Comparison of ENCODE assay signal across 1 cellular context in the genomic region with DNA sequence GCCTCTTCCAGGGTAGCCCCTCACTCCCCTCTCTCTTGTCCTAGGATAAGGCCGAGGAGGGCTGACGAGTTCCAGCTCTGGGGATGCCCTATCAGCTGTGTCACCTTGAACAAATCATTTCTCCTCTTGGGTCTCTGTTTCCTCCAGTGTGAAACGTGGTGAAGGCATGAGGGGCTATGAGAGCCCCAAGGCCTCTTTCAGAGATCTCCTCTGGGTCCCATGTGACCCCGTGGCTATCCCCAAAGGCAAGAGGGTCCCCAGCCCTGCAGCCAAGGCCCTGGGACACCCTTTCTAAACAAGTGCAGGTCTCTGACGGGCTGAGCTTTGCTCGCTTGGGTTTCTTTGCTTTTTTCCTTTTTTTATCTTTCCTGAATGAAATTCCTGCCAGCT.
TF ChIP-seq lines count a peak whose summit lies in the region.

No MANE protein-coding gene starts in this region.

TF ChIP-seq in endothelial cell of umbilical vein, 7 proteins besides CTCF, POLR2A, EP300 and RAD21:
- TF ChIP-seq GATA2 (IDR thresholded peaks at IDR 0.05; ENCODE audit: insufficient read depth, insufficient read length, low read depth, low read length) (no peak), JUN (IDR thresholded peaks at IDR 0.05; ENCODE audit: borderline replicate concordance, insufficient read depth, insufficient read length, low read depth) (no peak), EZH2 (IDR thresholded peaks at IDR 0.05; ENCODE audit: borderline replicate concordance, low read depth, low read length, severe bottlenecking) (no peak)
- TF ChIP-seq, protein P1, sequence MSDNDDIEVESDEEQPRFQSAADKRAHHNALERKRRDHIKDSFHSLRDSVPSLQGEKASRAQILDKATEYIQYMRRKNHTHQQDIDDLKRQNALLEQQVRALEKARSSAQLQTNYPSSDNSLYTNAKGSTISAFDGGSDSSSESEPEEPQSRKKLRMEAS (IDR thresholded peaks at IDR 0.05; ENCODE audit: insufficient read depth, insufficient read length) = no peak
TF ChIP-seq in endothelial cell of umbilical vein: peak in this region for 0.
